In the genomic region with DNA sequence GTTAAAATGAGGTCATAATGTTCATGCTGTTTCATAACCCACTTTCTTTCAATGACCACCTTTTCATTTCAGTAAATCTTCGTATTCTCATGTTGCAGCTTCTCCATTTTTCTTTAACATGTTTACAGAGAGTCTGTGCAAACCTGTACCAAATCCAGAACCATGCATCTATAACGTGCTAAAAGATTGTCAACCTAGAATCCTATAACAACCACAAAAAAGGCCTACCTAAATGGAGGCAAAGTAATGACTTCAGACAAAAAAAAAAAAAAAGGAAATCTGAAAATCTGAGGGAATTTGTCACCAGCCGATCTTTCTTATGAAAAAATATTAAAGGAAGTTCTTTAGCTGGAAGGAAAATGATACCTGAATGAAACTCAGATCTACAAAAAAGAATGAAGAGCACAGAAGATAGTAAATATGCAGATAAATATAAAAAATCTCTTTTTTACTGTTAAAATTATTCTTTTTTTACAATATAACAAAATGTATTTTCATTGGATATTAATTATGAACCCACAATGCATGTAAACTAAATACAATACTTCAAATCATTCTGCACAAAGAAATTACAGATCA, we compare ENCODE assay signal across 10 cellular contexts. TPM values are rescaled to one million over a fixed set of nuclear protein-coding genes. Genes with fewer than 3 reads are reported as not detected.
DNase-seq lines count a peak whose midpoint lies in the region; ATAC-seq and TF ChIP-seq lines count a peak whose summit lies in the region.
"Had no signal": no experiment of that assay in that cellular context is flagged by ENCODE, and none has a peak within 500 bp of the region (broad histone marks: within the 10 kb centered on the region; RNA-seq: fewer than 3 reads in every experiment).

No MANE protein-coding gene starts in this region.

- no peak for ATAC-seq in T-helper 17 cell
- ATAC-seq in gastroesophageal sphincter = no peak
- no peak for ATAC-seq in stimulated activated effector memory CD8-positive, alpha-beta T cell treated with anti-CD3 and anti-CD28 coated beads, Interleukin-12 subunit alpha, Interleukin-12 subunit beta, amount 100 ng/mL, for 72 hours
- ATAC-seq in HG03045 (IDR thresholded peaks at IDR 0.05; ENCODE audit: unreplicated experiment) = no peak
- ATAC-seq in GM18502 (IDR thresholded peaks at IDR 0.05; ENCODE audit: poor library complexity, unreplicated experiment) = no peak
- ATAC-seq: HCT116 had no signal

- peaks cover 10% of the 10 kb centered on the region for H3K9me3 Mint-ChIP-seq in stimulated activated effector memory CD8-positive, alpha-beta T cell treated with anti-CD3 and anti-CD28 coated beads, Interleukin-12 subunit alpha, Interleukin-12 subunit beta, amount 100 ng/mL, for 72 hours

- peak; percentile 58 for DNase-seq in NCI-H2107 treated with DMSO at 0.1 percent for 48 hours (lab: John Stamatoyannopoulos, UW; ENCODE audit: unreplicated experiment)
- DNase-seq in NCI-H2107 (lab: John Stamatoyannopoulos, UW) = no peak
- no peak for DNase-seq in T-helper 17 cell
- no peak for DNase-seq in stimulated activated effector memory CD8-positive, alpha-beta T cell treated with anti-CD3 and anti-CD28 coated beads, Interleukin-12 subunit alpha, Interleukin-12 subunit beta, amount 100 ng/mL, for 72 hours (ENCODE audit: low spot score in 2 of 2)
- no peak for DNase-seq in NCI-H1930 (lab: John Stamatoyannopoulos, UW)

- H3K36me3 ChIP-seq in gastroesophageal sphincter = no peaks in the 10 kb centered on the region

- no peak for TF ChIP-seq POLR2A in gastroesophageal sphincter (IDR thresholded peaks at IDR 0.05)

- H3K27ac Mint-ChIP-seq in T-helper 17 cell = peak overlapping the region; percentile 100
- H3K27ac Mint-ChIP-seq in stimulated activated effector memory CD8-positive, alpha-beta T cell treated with anti-CD3 and anti-CD28 coated beads, Interleukin-12 subunit alpha, Interleukin-12 subunit beta, amount 100 ng/mL, for 72 hours = peak overlapping the region; percentile 100

- peaks cover 0 to 32% (median 5%) of the 10 kb centered on the region in 3 donors for H3K4me1 ChIP-seq in gastroesophageal sphincter

- peak overlapping the region; percentile 97 for H3K4me3 Mint-ChIP-seq in T-helper 17 cell
- H3K4me3 Mint-ChIP-seq in stimulated activated effector memory CD8-positive, alpha-beta T cell treated with anti-CD3 and anti-CD28 coated beads, Interleukin-12 subunit alpha, Interleukin-12 subunit beta, amount 100 ng/mL, for 72 hours = peak overlapping the region; percentile 99

- peak overlapping the region; percentile 56 to 93 (median 87) for H3K27ac ChIP-seq in gastroesophageal sphincter
- H3K27ac ChIP-seq: C4-2B had no signal

- TF ChIP-seq CTCF in gastroesophageal sphincter (IDR thresholded peaks at IDR 0.05) = no peak

- no peaks in the 10 kb centered on the region for H3K9me3 ChIP-seq in T-helper 17 cell (ENCODE audit: control insufficient read depth, low read length, poor library complexity, severe bottlenecking)
- peaks cover 0 to 9% (median 0%) of the 10 kb centered on the region in 3 donors for H3K9me3 ChIP-seq in gastroesophageal sphincter

- H3K4me3 ChIP-seq in gastroesophageal sphincter = peak overlapping the region; percentile 36 to 62

- peaks cover 27% of the 10 kb centered on the region for H3K27me3 ChIP-seq in gastroesophageal sphincter

- peaks cover 39% of the 10 kb centered on the region for H3K4me1 Mint-ChIP-seq in T-helper 17 cell
- peaks cover 49% of the 10 kb centered on the region for H3K4me1 Mint-ChIP-seq in stimulated activated effector memory CD8-positive, alpha-beta T cell treated with anti-CD3 and anti-CD28 coated beads, Interleukin-12 subunit alpha, Interleukin-12 subunit beta, amount 100 ng/mL, for 72 hours

- no peak for TF ChIP-seq EP300 in gastroesophageal sphincter (IDR thresholded peaks at IDR 0.05)

- H3K36me3 Mint-ChIP-seq in T-helper 17 cell (ENCODE audit: low read depth) = peaks cover 3% of the 10 kb centered on the region
- H3K36me3 Mint-ChIP-seq in stimulated activated effector memory CD8-positive, alpha-beta T cell treated with anti-CD3 and anti-CD28 coated beads, Interleukin-12 subunit alpha, Interleukin-12 subunit beta, amount 100 ng/mL, for 72 hours = peaks cover 49% of the 10 kb centered on the region

- WGBS in gastroesophageal sphincter (ENCODE audit: low coverage in 1 of 2), 2 donors = 11 to 39% methylated on average over 3 of the region's 3 CpGs

- no peaks in the 10 kb centered on the region for H3K27me3 Mint-ChIP-seq in T-helper 17 cell

RNA-seq across cellular contexts. Expression of a gene that starts 1.4 kb away (rescaled TPM):
- total RNA-seq in T-helper 17 cell (10 to 100 TPM; 21.0 to 26.7 TPM), gastroesophageal sphincter (10 to 100 TPM; 17.1 to 25.7 (median 22.2) TPM)

RNA-seq across cellular contexts. Expression of a gene that starts 57.4 kb away (rescaled TPM):
- total RNA-seq in T-helper 17 cell = 1 to 10 TPM; 5.3 to 5.4 TPM
- total RNA-seq in gastroesophageal sphincter = 10 to 100 TPM in 1 of 4 donors, 1 to 10 TPM in 3; 3.6 to 10.2 (median 6.9) TPM
